In the genomic region with DNA sequence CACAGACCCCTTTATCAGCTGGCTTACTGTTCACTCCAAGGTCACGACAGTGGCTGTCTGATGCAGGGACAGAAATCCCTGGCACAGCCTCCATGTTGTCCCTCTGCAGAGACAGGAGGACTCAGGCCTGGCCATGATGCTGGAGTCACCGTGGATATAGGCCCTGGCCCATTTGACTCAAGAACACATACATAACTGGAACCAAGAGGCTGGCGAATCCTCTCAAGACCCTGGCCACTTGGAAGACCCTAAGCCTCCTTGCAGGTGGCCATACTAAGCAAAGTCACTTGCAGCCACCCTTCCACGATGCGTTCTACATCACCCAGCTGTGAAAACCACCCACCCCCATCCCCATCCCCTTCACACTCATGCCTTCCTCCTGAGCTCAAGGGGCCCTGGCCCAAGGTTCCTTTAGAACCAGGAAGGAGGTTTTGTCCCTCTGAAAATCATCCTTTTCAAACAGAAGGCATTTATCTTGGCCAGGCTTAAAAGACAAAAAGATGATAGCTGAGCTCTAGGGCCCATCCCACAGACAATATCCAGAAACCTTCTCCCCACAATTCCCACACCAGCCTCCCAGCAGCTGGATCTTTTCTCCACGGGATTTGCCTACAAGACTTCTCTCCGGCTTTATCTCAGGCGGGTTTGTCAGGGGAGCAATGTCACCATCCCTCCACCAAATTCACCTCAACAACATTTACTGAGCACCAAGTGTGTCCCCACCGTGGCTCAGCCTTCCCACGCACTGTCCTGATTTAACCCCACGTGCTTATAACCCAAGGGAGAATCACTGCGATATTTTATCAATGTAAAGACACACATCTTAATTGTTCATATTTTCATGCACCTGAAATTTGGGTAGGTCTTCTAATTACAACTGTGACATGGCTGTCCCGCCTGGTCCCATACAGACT, we compare ENCODE assay signal across 18 cellular contexts.
DNase-seq lines count a peak whose midpoint lies in the region; ATAC-seq and TF ChIP-seq lines count a peak whose summit lies in the region.
"Had no signal": no experiment of that assay in that cellular context is flagged by ENCODE, and none has a peak within 500 bp of the region (broad histone marks: within the 10 kb centered on the region; RNA-seq: fewer than 3 reads in every experiment).

No MANE protein-coding gene starts in this region.

- H3K4me3 ChIP-seq in fibroblast of villous mesenchyme (ENCODE audit: low read depth, low read length) (no peak overlapping the region), osteoblast (ENCODE audit: insufficient read depth, low read length) (no peak overlapping the region), transverse colon (no peak overlapping the region)

- no peak for TF ChIP-seq EP300 in transverse colon (IDR thresholded peaks at IDR 0.05; ENCODE audit: low read depth)

- in situ Hi-C loops in transverse colon (cut with MboI; ENCODE audit: low pct_ligation_motif_present in 1 of 4, low pct_unique_long_range_greater_than_20kb in 1 of 4, low sequenced_read_pairs in 3 of 4): no loop called here

- H3K36me3 ChIP-seq in osteoblast (ENCODE audit: insufficient read depth, low read length) (no peaks in the 10 kb centered on the region), transverse colon (no peaks in the 10 kb centered on the region)

- H4K20me1 ChIP-seq in osteoblast (ENCODE audit: insufficient read depth, low read length): no peaks in the 10 kb centered on the region

- H3K27ac ChIP-seq in osteoblast (ENCODE audit: low read depth, low read length) (no peak overlapping the region), transverse colon (no peak overlapping the region)
- H3K27ac ChIP-seq: 22Rv1, KMS-11 had no signal

- WGBS in transverse colon (ENCODE audit: low coverage in 1 of 2), 2 donors: 79 to 100% methylated on average over 2 to 13 of the region's 13 CpGs

- CTCF ChIA-PET in HEK293T (lab: Yijun Ruan, JAX): no interaction called here

- peaks cover 5% of the 10 kb centered on the region for H3K27me3 Mint-ChIP-seq in T-helper 2 cell treated with Interferon-gamma antibody and Interleukin-4, amounts not matched to agents 5 μg/mL and 100 μg/mL, for 36 hours (ENCODE audit: low read depth)
- H3K27me3 Mint-ChIP-seq in effector memory CD8-positive, alpha-beta T cell: peaks cover 0 to 11% of the 10 kb centered on the region in 2 donors

- no peak overlapping the region for H3K27ac Mint-ChIP-seq in T-helper 2 cell treated with Interferon-gamma antibody and Interleukin-4, amounts not matched to agents 5 μg/mL and 100 μg/mL, for 36 hours
- no peak overlapping the region for H3K27ac Mint-ChIP-seq in effector memory CD8-positive, alpha-beta T cell
- H3K27ac Mint-ChIP-seq: CD8-positive, alpha-beta T cell had no signal

- H3K9me3 ChIP-seq in osteoblast (ENCODE audit: low read depth, low read length) (no peaks in the 10 kb centered on the region), transverse colon (no peaks in the 10 kb centered on the region)

- no peak overlapping the region for H3K4me3 Mint-ChIP-seq in T-helper 2 cell treated with Interferon-gamma antibody and Interleukin-4, amounts not matched to agents 5 μg/mL and 100 μg/mL, for 36 hours
- no peak overlapping the region for H3K4me3 Mint-ChIP-seq in effector memory CD8-positive, alpha-beta T cell
- H3K4me3 Mint-ChIP-seq: CD8-positive, alpha-beta T cell had no signal

- TF ChIP-seq CTCF in fibroblast of villous mesenchyme (IDR thresholded peaks at IDR 0.05; ENCODE audit: insufficient read depth, low read depth, low read length) (no peak), osteoblast (IDR thresholded peaks at IDR 0.05; ENCODE audit: extremely low read depth, low read depth, low read length) (no peak), transverse colon (IDR thresholded peaks at IDR 0.05) (no peak)

- no peak overlapping the region for H3K4me2 ChIP-seq in osteoblast (ENCODE audit: insufficient read depth, low read length)
- H3K4me2 ChIP-seq: KMS-11 had no signal

- H3K79me2 ChIP-seq in osteoblast (ENCODE audit: insufficient read depth, low read length): no peaks in the 10 kb centered on the region

- H3K36me3 Mint-ChIP-seq in T-helper 2 cell treated with Interferon-gamma antibody and Interleukin-4, amounts not matched to agents 5 μg/mL and 100 μg/mL, for 36 hours (ENCODE audit: low read depth): no peaks in the 10 kb centered on the region
- peaks cover 3% of the 10 kb centered on the region for H3K36me3 Mint-ChIP-seq in effector memory CD8-positive, alpha-beta T cell (ENCODE audit: insufficient read depth)
- H3K36me3 Mint-ChIP-seq: CD8-positive, alpha-beta T cell had no signal

- no peaks in the 10 kb centered on the region for H3K4me1 Mint-ChIP-seq in T-helper 2 cell treated with Interferon-gamma antibody and Interleukin-4, amounts not matched to agents 5 μg/mL and 100 μg/mL, for 36 hours (ENCODE audit: low read depth)
- H3K4me1 Mint-ChIP-seq in effector memory CD8-positive, alpha-beta T cell (ENCODE audit: low read depth in 2 of 2): no peaks in the 10 kb centered on the region

- H3K27me3 ChIP-seq in osteoblast (ENCODE audit: insufficient read depth, low read length): no peaks in the 10 kb centered on the region
- H3K27me3 ChIP-seq in transverse colon: no peaks in the 10 kb centered on the region

- intact Hi-C loops in transverse colon (cut with DNase I; ENCODE audit: low total_unique reads): no loop called here

- peak; percentile 0 for DNase-seq in T-helper 2 cell treated with Interferon-gamma antibody and Interleukin-4, amounts not matched to agents 5 μg/mL and 100 μg/mL, for 36 hours (ENCODE audit: low spot score)
- DNase-seq in T-helper 2 cell (no peak), HEK293T (ENCODE audit: extremely low spot score) (peak; percentile 4), fibroblast of villous mesenchyme (ENCODE audit: low read depth) (peak; percentile 19), osteoblast (ENCODE audit: insufficient read length, low spot score, missing footprints) (peak; percentile 62), transverse colon (no peak), DMS 273 (lab: John Stamatoyannopoulos, UW; ENCODE audit: unreplicated experiment) (no peak)
- DNase-seq in effector memory CD8-positive, alpha-beta T cell: no peak
- DNase-seq: CD8-positive, alpha-beta T cell; DMS79 treated with DMSO at 0.1 percent for 48 hours; NCI-H1048; NCI-H1436 treated with DMSO at 0.1 percent for 48 hours; NCI-H2081; NCI-H748 treated with DMSO at 0.1 percent for 48 hours; RPMI8226 had no signal

- no peak for TF ChIP-seq POLR2A in transverse colon (IDR thresholded peaks at IDR 0.05)

- POLR2A ChIA-PET in HEK293T (lab: Yijun Ruan, JAX): no interaction called here

- no peaks in the 10 kb centered on the region for H3K4me1 ChIP-seq in osteoblast (ENCODE audit: insufficient read depth, low read length)
- no peaks in the 10 kb centered on the region for H3K4me1 ChIP-seq in transverse colon

- no peak for ATAC-seq in effector memory CD8-positive, alpha-beta T cell (replicated peaks)
- ATAC-seq: CD8-positive, alpha-beta T cell; HepG2 had no signal

- no peaks in the 10 kb centered on the region for H3K9me3 Mint-ChIP-seq in T-helper 2 cell treated with Interferon-gamma antibody and Interleukin-4, amounts not matched to agents 5 μg/mL and 100 μg/mL, for 36 hours
- no peaks in the 10 kb centered on the region for H3K9me3 Mint-ChIP-seq in effector memory CD8-positive, alpha-beta T cell
- H3K9me3 Mint-ChIP-seq: CD8-positive, alpha-beta T cell had no signal

- H2AFZ ChIP-seq in osteoblast (ENCODE audit: low read length): no peak overlapping the region

TF ChIP-seq in HEK293T, 16 proteins besides CTCF, POLR2A, EP300 and RAD21:
- TF ChIP-seq FOXA1 (IDR thresholded peaks at IDR 0.05) (no peak), PKNOX1 (IDR thresholded peaks at IDR 0.05) (no peak), NFRKB (IDR thresholded peaks at IDR 0.05) (no peak), CTBP1 (IDR thresholded peaks at IDR 0.05; ENCODE audit: borderline replicate concordance) (no peak), TARDBP (IDR thresholded peaks at IDR 0.05) (no peak), L3MBTL2 (conservative IDR thresholded peaks at IDR 0.05) (no peak), BHLHE40 (IDR thresholded peaks at IDR 0.05; ENCODE audit: borderline replicate concordance) (no peak), HDGF (IDR thresholded peaks at IDR 0.05; ENCODE audit: borderline replicate concordance) (no peak), SUZ12 (IDR thresholded peaks at IDR 0.05) (no peak), FOXM1 (IDR thresholded peaks at IDR 0.05; ENCODE audit: borderline replicate concordance) (no peak), FOXK2 (IDR thresholded peaks at IDR 0.05) (no peak), SP1 (IDR thresholded peaks at IDR 0.05) (no peak), ELF4 (IDR thresholded peaks at IDR 0.05) (no peak)
TF ChIP-seq in HEK293T: peak in this region for 0.

Comparison
In these comparisons a context has a peak if more than half of its experiments do, and no peak if none do; other contexts are left out.
1. DNase-seq: peak in T-helper 2 cell treated with Interferon-gamma antibody and Interleukin-4, amounts not matched to agents 5 μg/mL and 100 μg/mL, for 36 hours (single experiment), HEK293T (single experiment), fibroblast of villous mesenchyme (single experiment) and osteoblast (single experiment); none in T-helper 2 cell (0 of 5), transverse colon (single experiment), effector memory CD8-positive, alpha-beta T cell (0 of 3) and DMS 273 (single experiment).